In the genomic region with DNA sequence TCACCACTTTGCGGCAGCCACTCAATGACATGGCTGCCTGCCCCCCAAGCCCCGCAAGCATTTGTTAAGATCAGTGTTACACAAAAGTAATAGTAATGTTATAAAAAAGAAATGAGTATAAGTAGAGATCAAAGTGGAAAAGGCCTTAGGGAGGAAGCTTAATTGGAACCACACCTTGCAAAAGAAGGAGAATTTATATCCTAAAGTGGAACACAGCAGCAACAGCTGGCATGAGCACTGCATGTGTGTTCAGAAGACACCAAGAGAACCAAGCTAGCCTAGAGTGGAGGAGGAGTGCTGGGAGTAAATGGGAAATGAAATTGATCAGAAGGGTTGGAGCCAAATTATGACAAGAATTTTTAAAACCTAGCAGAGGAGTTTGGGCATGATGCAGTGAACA, we compare ENCODE assay signal across 17 cellular contexts.
"Had no signal": no experiment of that assay in that cellular context is flagged by ENCODE, and none has a peak within 500 bp of the region (broad histone marks: within the 10 kb centered on the region; RNA-seq: fewer than 3 reads in every experiment).

No MANE protein-coding gene starts in this region.

- H3K9me3 ChIP-seq: heart left ventricle, pancreas, stomach, tibial artery had no signal

- H3K27ac ChIP-seq: heart left ventricle, pancreas, stomach, tibial artery had no signal

- H3K36me3 ChIP-seq: pancreas, stomach, tibial artery had no signal

- H3K27me3 ChIP-seq: heart left ventricle, pancreas, stomach, tibial artery had no signal

- H3K4me3 Mint-ChIP-seq: activated CD8-positive, alpha-beta T cell treated with anti-CD3 and anti-CD28 coated beads, Interleukin-2, amount 10 ng/mL, durations not matched to agents 7 days and 5 days; central memory CD8-positive, alpha-beta T cell; effector memory CD8-positive, alpha-beta T cell; neural crest cell had no signal

- H3K9me3 Mint-ChIP-seq: central memory CD8-positive, alpha-beta T cell; neural crest cell had no signal

- H3K4me3 ChIP-seq: heart left ventricle, pancreas, stomach, tibial artery had no signal

- H3K4me1 Mint-ChIP-seq: neural crest cell had no signal

- FAIRE-seq: islet of Langerhans, pancreas had no signal

- H3K27me3 Mint-ChIP-seq: central memory CD8-positive, alpha-beta T cell; effector memory CD8-positive, alpha-beta T cell had no signal

- ATAC-seq: activated CD8-positive, alpha-beta T cell treated with anti-CD3 and anti-CD28 coated beads, Interleukin-2, amount 10 ng/mL, durations not matched to agents 7 days and 5 days; effector memory CD8-positive, alpha-beta T cell; heart left ventricle; pancreas had no signal

- DNase-seq: activated CD4-positive, alpha-beta T cell treated with anti-CD3 and anti-CD28 coated beads for 48 hours; activated CD8-positive, alpha-beta memory T cell treated with anti-CD3 and anti-CD28 coated beads, Interleukin-2, amount 50 U/mL, for 48 hours; activated CD8-positive, alpha-beta T cell treated with anti-CD3 and anti-CD28 coated beads, Interleukin-2, amount 10 ng/mL, durations not matched to agents 7 days and 5 days; activated naive CD4-positive, alpha-beta T cell treated with Interleukin-2 at 50 U/mL for 16 hours; effector memory CD8-positive, alpha-beta T cell; erythroblast; foreskin melanocyte; heart left ventricle; pancreas; stimulated activated CD4-positive, alpha-beta T cell treated with anti-CD3 and anti-CD28 coated beads, Interleukin-15, amount 100 ng/mL, for 24 hours; stimulated activated CD4-positive, alpha-beta T cell treated with anti-CD3 and anti-CD28 coated beads, Interleukin-4, amount 100 ng/mL, for 24 hours; stomach; T1000; tibial artery had no signal
